24 cellular contexts compared by ENCODE assay signal in genomic region chr10:90066435-90066834, GRCh38.
"Had no signal": no experiment of that assay in that cellular context is flagged by ENCODE, and none has a peak within 500 bp of the region (broad histone marks: within the 10 kb centered on the region; RNA-seq: fewer than 3 reads in every experiment).

No MANE protein-coding gene starts in this region.

- H3K4me1 Mint-ChIP-seq: immature natural killer cell; naive thymus-derived CD4-positive, alpha-beta T cell had no signal

- ATAC-seq: esophagus mucosa; foreskin keratinocyte; gastroesophageal sphincter; heart left ventricle; left colon; left lung; left ventricle myocardium superior; lower lobe of right lung; naive thymus-derived CD4-positive, alpha-beta T cell had no signal

- H3K27ac Mint-ChIP-seq: immature natural killer cell; naive thymus-derived CD4-positive, alpha-beta T cell had no signal

- FAIRE-seq: colon, frontal cortex, kidney had no signal

- H3K36me3 Mint-ChIP-seq: immature natural killer cell; naive thymus-derived CD4-positive, alpha-beta T cell had no signal

- DNase-seq: dermis blood vessel endothelial cell; dorsolateral prefrontal cortex; effector CD4-positive, alpha-beta T cell; effector memory CD4-positive, alpha-beta T cell; erythroblast; esophagus squamous epithelium; foreskin keratinocyte; heart left ventricle; hypothalamus; immature natural killer cell; islet precursor cell; kidney; kidney glomerular epithelial cell; left colon; left lung; left ventricle myocardium superior; lower lobe of right lung; mesenchymal stem cell; midbrain; naive thymus-derived CD4-positive, alpha-beta T cell had no signal

- H3K27me3 Mint-ChIP-seq: naive thymus-derived CD4-positive, alpha-beta T cell had no signal

- H3K4me3 Mint-ChIP-seq: immature natural killer cell; naive thymus-derived CD4-positive, alpha-beta T cell had no signal
